In genomic region chr13:102693250-102693649, GRCh38 we compare ENCODE assay signal across 32 cellular contexts. TPM values are rescaled to one million over a fixed set of nuclear protein-coding genes. Genes with fewer than 3 reads are reported as not detected.
"Had no signal": no experiment of that assay in that cellular context is flagged by ENCODE, and none has a peak within 500 bp of the region (broad histone marks: within the 10 kb centered on the region; RNA-seq: fewer than 3 reads in every experiment).

No MANE protein-coding gene starts in this region.

- H3K27me3 Mint-ChIP-seq: progenitor cell of endocrine pancreas, type B pancreatic cell had no signal

- H3K4me1 ChIP-seq: body of pancreas, gastroesophageal sphincter, sigmoid colon, uterus had no signal

- H3K27ac Mint-ChIP-seq: activated naive CD8-positive, alpha-beta T cell; effector memory CD8-positive, alpha-beta T cell; progenitor cell of endocrine pancreas; stimulated activated memory B cell treated with anti-CD40 and anti-IgM and Interleukin-4, amounts not matched to agents 10 μg/mL and 1 μg/mL and 100 μg/mL, for 72 hours; stimulated activated naive CD8-positive, alpha-beta T cell treated with anti-CD3 and anti-CD28 coated beads, Interleukin-15, amount 100 ng/mL, for 72 hours; type B pancreatic cell had no signal

- H3K36me3 ChIP-seq: gastroesophageal sphincter, ovary, sigmoid colon, uterus had no signal

- H3K27ac ChIP-seq: body of pancreas, gastroesophageal sphincter, hepatocyte, ovary, sigmoid colon had no signal

- FAIRE-seq: keratinocyte had no signal

- H3K36me3 Mint-ChIP-seq: stimulated activated memory B cell treated with anti-CD40 and anti-IgM and Interleukin-4, amounts not matched to agents 10 μg/mL and 1 μg/mL and 100 μg/mL, for 72 hours; type B pancreatic cell had no signal

- H3K9me3 ChIP-seq: body of pancreas, gastroesophageal sphincter, ovary, sigmoid colon, uterus had no signal

- H3K4me3 Mint-ChIP-seq: activated naive CD8-positive, alpha-beta T cell; effector memory CD8-positive, alpha-beta T cell; stimulated activated memory B cell treated with anti-CD40 and anti-IgM and Interleukin-4, amounts not matched to agents 10 μg/mL and 1 μg/mL and 100 μg/mL, for 72 hours; stimulated activated naive CD8-positive, alpha-beta T cell treated with anti-CD3 and anti-CD28 coated beads, Interleukin-15, amount 100 ng/mL, for 72 hours; type B pancreatic cell had no signal

- H3K79me2 ChIP-seq: hepatocyte had no signal

- ATAC-seq: body of pancreas; effector memory CD8-positive, alpha-beta T cell; gastroesophageal sphincter; left cardiac atrium; left ventricle myocardium superior; stimulated activated memory B cell treated with anti-CD40 and anti-IgM and Interleukin-4, amounts not matched to agents 10 μg/mL and 1 μg/mL and 100 μg/mL, for 72 hours; stimulated activated naive CD8-positive, alpha-beta T cell treated with anti-CD3 and anti-CD28 coated beads, Interleukin-15, amount 100 ng/mL, for 72 hours had no signal

- H3K4me1 Mint-ChIP-seq: stimulated activated memory B cell treated with anti-CD40 and anti-IgM and Interleukin-4, amounts not matched to agents 10 μg/mL and 1 μg/mL and 100 μg/mL, for 72 hours had no signal

- H2AFZ ChIP-seq: hepatocyte had no signal

- H3K27me3 ChIP-seq: body of pancreas, hepatocyte, ovary, uterus had no signal

- DNase-seq: activated CD4-positive, alpha-beta T cell treated with anti-CD3 and anti-CD28 coated beads for 4 hours; activated CD4-positive, alpha-beta T cell treated with anti-CD3 and anti-CD28 coated beads, Interleukin-2, amount 50 U/mL, for 48 hours; activated CD8-positive, alpha-beta memory T cell treated with anti-CD3 and anti-CD28 coated beads for 24 hours; activated effector memory CD4-positive, alpha-beta T cell treated with Interleukin-2 at 50 U/mL for 16 hours; activated naive CD4-positive, alpha-beta T cell treated with Interleukin-2 at 50 U/mL for 16 hours; aorta; body of pancreas; cortex of kidney; effector memory CD8-positive, alpha-beta T cell; erythroblast; left cardiac atrium; left ventricle myocardium superior; nephron progenitor cell; ovary; retina; sigmoid colon; stimulated activated CD4-positive, alpha-beta T cell treated with anti-CD3 and anti-CD28 coated beads, Interleukin-1b, Interleukin-23, amount 100 ng/mL, for 48 hours; stimulated activated CD4-positive, alpha-beta T cell treated with anti-CD3 and anti-CD28 coated beads, Interleukin-4, amount 100 ng/mL, for 4 hours; stimulated activated CD8-positive, alpha-beta memory T cell treated with anti-CD3 and anti-CD28 coated beads, Interleukin-4, amount 100 ng/mL, for 48 hours; stimulated activated naive CD8-positive, alpha-beta T cell treated with anti-CD3 and anti-CD28 coated beads, Interleukin-15, amount 100 ng/mL, for 72 hours; uterus had no signal

- H3K4me2 ChIP-seq: hepatocyte, smooth muscle cell had no signal

- H3K4me3 ChIP-seq: body of pancreas, gastroesophageal sphincter, hepatocyte, ovary, sigmoid colon, smooth muscle cell, uterus had no signal

RNA-seq across cellular contexts. Expression of gene METTL21C, which starts 1.6 kb away (rescaled TPM):
- total RNA-seq: aorta, body of pancreas, chondrocyte, hepatocyte, left cardiac atrium, left ventricle myocardium superior, lung microvascular endothelial cell, ovary, progenitor cell of endocrine pancreas, smooth muscle cell had no signal
- polyA plus RNA-seq: adipose tissue, aorta, hepatocyte, keratinocyte, sigmoid colon, smooth muscle cell had no signal
